ENCODE assay signal across 1 cellular context in genomic region chr14:24212924-24213865, GRCh38.
TF ChIP-seq lines count a peak whose summit lies in the region.

Gene CHMP4A (minus strand): TSS chr14:24213488. CDS start chr14:24213439, 49 bp downstream.

TF ChIP-seq in HEK293, 187 proteins besides CTCF, POLR2A, EP300 and RAD21 (continued from another document):
- 0 out of 2 replicates have a peak, but pooled peaks have one; percentile 14 for TF ChIP-seq ZNF610 (tag by site-specific recombination; IDR thresholded peaks at IDR 0.05; ENCODE audit: borderline replicate concordance)
- TF ChIP-seq IKZF3 (tag by site-specific recombination; IDR thresholded peaks at IDR 0.05), result peak; percentile 76
- no peak for TF ChIP-seq ZNF530 (tag by site-specific recombination; IDR thresholded peaks at IDR 0.05; ENCODE audit: low read depth)
- 0 out of 2 replicates have a peak, but pooled peaks have one; percentile 7 for TF ChIP-seq ZNF394 (tag by site-specific recombination; IDR thresholded peaks at IDR 0.05; ENCODE audit: borderline replicate concordance)
- TF ChIP-seq GLI4 (tag by site-specific recombination; IDR thresholded peaks at IDR 0.05), result no peak
- peak; percentile 32; the same call in 1 of the 2 replicates for TF ChIP-seq ZBTB7A (tag by site-specific recombination; IDR thresholded peaks at IDR 0.05; ENCODE audit: low read depth)
- TF ChIP-seq ZNF843 (tag by site-specific recombination; IDR thresholded peaks at IDR 0.05), result peak; percentile 55; the same call in 1 of the 2 replicates
- TF ChIP-seq ZNF354C (tag by site-specific recombination; IDR thresholded peaks at IDR 0.05; ENCODE audit: borderline replicate concordance, low read depth), result no peak
- TF ChIP-seq ZNF350 (tag by site-specific recombination; IDR thresholded peaks at IDR 0.05), result no peak
- peak; percentile 39 for TF ChIP-seq ZNF518A (tag by site-specific recombination; conservative IDR thresholded peaks at IDR 0.05; ENCODE audit: low read depth)
- TF ChIP-seq ZNF580 (tag by site-specific recombination; IDR thresholded peaks at IDR 0.05), result no peak
- TF ChIP-seq ZNF76 (tag by site-specific recombination; IDR thresholded peaks at IDR 0.05; ENCODE audit: borderline replicate concordance, low read depth), result peak; percentile 85
- TF ChIP-seq KLF9 (tag by site-specific recombination; IDR thresholded peaks at IDR 0.05; ENCODE audit: low read depth), result peak; percentile 66; the same call in 1 of the 2 replicates
- TF ChIP-seq ZNF449 (tag by site-specific recombination; IDR thresholded peaks at IDR 0.05), result 0 out of 2 replicates have a peak, but pooled peaks have one; percentile 14
- TF ChIP-seq ZNF639 (tag by site-specific recombination; IDR thresholded peaks at IDR 0.05), result peak; percentile 73
- TF ChIP-seq ZNF600 (tag by site-specific recombination; IDR thresholded peaks at IDR 0.05), result peak; percentile 84
- peak; percentile 76; the same call in 1 of the 2 replicates for TF ChIP-seq ZEB2 (tag by site-specific recombination; IDR thresholded peaks at IDR 0.05)
- peak; percentile 81 for TF ChIP-seq SP7 (tag by site-specific recombination; IDR thresholded peaks at IDR 0.05)
- TF ChIP-seq PRDM10 (tag by site-specific recombination; IDR thresholded peaks at IDR 0.05), result peak; percentile 99
- TF ChIP-seq ZNF24 (tag by site-specific recombination; IDR thresholded peaks at IDR 0.05), result peak; percentile 83
- peak; percentile 37; the same call in 1 of the 2 replicates for TF ChIP-seq ZFHX2 (tag by site-specific recombination; conservative IDR thresholded peaks at IDR 0.05)
- no peak for TF ChIP-seq ZNF121 (tag by site-specific recombination; IDR thresholded peaks at IDR 0.05)
- TF ChIP-seq ZBTB26 (tag by site-specific recombination; optimal IDR thresholded peaks at IDR 0.05), result peak; percentile 64
- TF ChIP-seq ZNF768 (tag by site-specific recombination; IDR thresholded peaks at IDR 0.05), result no peak
- TF ChIP-seq ZFP41 (tag by site-specific recombination; IDR thresholded peaks at IDR 0.05; ENCODE audit: borderline replicate concordance), result no peak
- peak; percentile 44 for TF ChIP-seq EGR2 (tag by site-specific recombination; IDR thresholded peaks at IDR 0.05; ENCODE audit: low read depth)
- no peak for TF ChIP-seq ZNF140 (tag by site-specific recombination; IDR thresholded peaks at IDR 0.05)
- peak; percentile 64 for TF ChIP-seq ZNF335 (tag by site-specific recombination; conservative IDR thresholded peaks at IDR 0.05)
- no peak for TF ChIP-seq ZNF112 (tag by site-specific recombination; IDR thresholded peaks at IDR 0.05)
- peak; percentile 78 for TF ChIP-seq ZNF324 (tag by site-specific recombination; IDR thresholded peaks at IDR 0.05)
- TF ChIP-seq YY1 (tag by site-specific recombination; IDR thresholded peaks at IDR 0.05), result peak; percentile 71
- no peak for TF ChIP-seq ZNF433 (tag by site-specific recombination; IDR thresholded peaks at IDR 0.05; ENCODE audit: low read depth)
- TF ChIP-seq ZNF366 (tag by site-specific recombination; conservative IDR thresholded peaks at IDR 0.05), result peak; percentile 62
- no peak for TF ChIP-seq ZNF664 (tag by site-specific recombination; IDR thresholded peaks at IDR 0.05)
- TF ChIP-seq ZBTB17 (tag by site-specific recombination; IDR thresholded peaks at IDR 0.05), result peak; percentile 97
- peak; percentile 60; the same call in 1 of the 2 replicates for TF ChIP-seq WT1 (tag by site-specific recombination; IDR thresholded peaks at IDR 0.05)
